In the genomic region with DNA sequence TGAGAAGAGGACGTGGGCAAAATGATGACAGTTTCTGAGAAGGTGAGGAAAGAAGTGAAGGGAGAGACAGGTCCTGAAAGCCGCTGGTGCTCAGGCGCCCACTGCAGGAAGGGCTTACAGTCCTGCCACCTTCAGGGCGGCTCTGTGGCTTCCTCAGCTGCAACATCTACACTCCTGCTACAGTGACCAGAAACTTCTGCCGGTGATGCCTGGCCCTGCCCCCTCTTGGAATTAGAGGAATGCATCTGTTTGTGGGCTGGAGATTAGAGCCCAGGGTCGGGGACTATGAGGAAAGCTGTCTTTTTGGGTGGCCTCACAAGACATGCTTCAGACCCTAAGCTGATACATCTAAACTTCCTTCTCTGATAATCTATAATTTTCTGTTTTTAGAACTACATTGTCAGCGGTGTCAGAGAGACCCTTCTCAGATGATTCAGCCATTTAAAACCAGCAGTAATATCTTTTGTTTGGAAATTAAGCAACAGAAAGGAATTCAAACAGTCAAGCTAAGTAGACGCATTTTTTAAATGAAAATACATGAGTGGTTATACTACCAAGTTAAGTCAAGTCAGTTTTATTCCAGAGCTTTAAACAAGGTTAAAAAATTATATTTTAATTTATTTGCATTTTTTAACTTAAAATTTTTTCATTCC, we compare ENCODE assay signal across 10 cellular contexts. TPM values are rescaled to one million over a fixed set of nuclear protein-coding genes. Genes with fewer than 3 reads are reported as not detected.
DNase-seq lines count a peak whose midpoint lies in the region; ATAC-seq, FAIRE-seq and TF ChIP-seq lines count a peak whose summit lies in the region.
"Had no signal": no experiment of that assay in that cellular context is flagged by ENCODE, and none has a peak within 500 bp of the region (broad histone marks: within the 10 kb centered on the region; RNA-seq: fewer than 3 reads in every experiment).

No MANE protein-coding gene starts in this region.

- H3K27me3 ChIP-seq in GM23248 (replicated peaks; ENCODE audit: insufficient read depth), result no peaks in the 10 kb centered on the region
- H3K27me3 ChIP-seq in NT2/D1 (ENCODE audit: insufficient read depth, insufficient read length), result no peaks in the 10 kb centered on the region
- H3K27me3 ChIP-seq in fibroblast of lung (ENCODE audit: control insufficient read depth, insufficient read depth, low read length), result no peaks in the 10 kb centered on the region
- H3K27me3 ChIP-seq in pancreas, result no peaks in the 10 kb centered on the region

- in situ Hi-C loops in GM23248 (cut with MboI), result no loop called here

- FAIRE-seq in pancreas (lab: Jason Lieb, UNC), result peak; percentile 9

- H4K20me1 ChIP-seq in GM23248 (ENCODE audit: insufficient read depth) (no peaks in the 10 kb centered on the region), fibroblast of lung (ENCODE audit: control insufficient read depth, extremely low read depth, insufficient read depth, low read length) (no peaks in the 10 kb centered on the region)

- H3K4me3 ChIP-seq in GM23248 (peak overlapping the region; percentile 41), NT2/D1 (ENCODE audit: insufficient read length, low read depth) (no peak overlapping the region), fibroblast of lung (replicated peaks in 1 of 4; ENCODE audit: control extremely low read depth in 1 of 4, insufficient read depth in 1 of 4, low read depth in 3 of 4, low read length in 4 of 4) (peak overlapping the region in 1 of 4 experiments; percentile 10), pancreas (no peak overlapping the region)

- peak overlapping the region; percentile 60 for H2AFZ ChIP-seq in GM23248
- no peak overlapping the region for H2AFZ ChIP-seq in fibroblast of lung (ENCODE audit: low read length)

- H3K4me2 ChIP-seq in GM23248 (ENCODE audit: unreplicated experiment) (peak overlapping the region; percentile 61), fibroblast of lung (ENCODE audit: extremely low read depth, insufficient read depth, low read length) (peak overlapping the region; percentile 67)

- 43 to 45% methylated on average over 8 of the region's 8 CpGs for WGBS in GM23248 (ENCODE audit: low coverage in 1 of 2, low lambda C conversion rate in 2 of 2, missing lambda C conversion rate in 2 of 2), 2 experiments
- 42 to 43% methylated on average over 8 of the region's 8 CpGs for WGBS in pancreas, 2 donors

- H3K4me1 ChIP-seq in GM23248 (ENCODE audit: insufficient read depth), result peaks cover 44% of the 10 kb centered on the region
- no peaks in the 10 kb centered on the region for H3K4me1 ChIP-seq in NT2/D1 (ENCODE audit: insufficient read depth, insufficient read length)
- peaks cover 26% of the 10 kb centered on the region for H3K4me1 ChIP-seq in fibroblast of lung (ENCODE audit: control insufficient read depth, extremely low read depth, insufficient read depth, low read length)
- H3K4me1 ChIP-seq in pancreas, result no peaks in the 10 kb centered on the region

- no peaks in the 10 kb centered on the region for H3K36me3 ChIP-seq in GM23248 (ENCODE audit: low read depth)
- H3K36me3 ChIP-seq in NT2/D1 (ENCODE audit: insufficient read depth, insufficient read length, low read length), result no peaks in the 10 kb centered on the region
- H3K36me3 ChIP-seq in fibroblast of lung (ENCODE audit: control insufficient read depth, insufficient read depth, low read length), result no peaks in the 10 kb centered on the region
- H3K36me3 ChIP-seq in pancreas, result no peaks in the 10 kb centered on the region

- DNase-seq in GM23248 (peak; percentile 65), NT2/D1 (ENCODE audit: low read depth, low spot score) (peak; percentile 68), fibroblast of lung (ENCODE audit: low read depth in 2 of 2) (peak; percentile 74 to 79), pancreas (peak in 1 of 6 donors; percentile 15), NCI-H2081 (lab: John Stamatoyannopoulos, UW) (no peak)
- DNase-seq in stimulated activated CD4-positive, alpha-beta T cell treated with anti-CD3 and anti-CD28 coated beads, Interleukin-2, amount 100 ng/mL, for 48 hours, result no peak
- DNase-seq: naive B cell had no signal

- peaks cover 30% of the 10 kb centered on the region for H3F3A ChIP-seq in GM23248 (ENCODE audit: insufficient read depth)

- no peaks in the 10 kb centered on the region for H3K9me2 ChIP-seq in GM23248 (ENCODE audit: insufficient read depth)

- H3K9ac ChIP-seq in GM23248 (0 out of 2 replicates have a peak overlapping the region, but pooled peaks have one; percentile 19), NT2/D1 (ENCODE audit: insufficient read length, low read depth) (no peak overlapping the region), fibroblast of lung (ENCODE audit: insufficient read depth, low read length) (no peak overlapping the region)

- TF ChIP-seq CTCF in fibroblast of lung (conservative IDR thresholded peaks at IDR 0.05 in 1 of 2, IDR thresholded peaks at IDR 0.05 in 1 of 2; ENCODE audit: low read depth in 1 of 2, low read length in 2 of 2), result peak in 1 of 2 donors; percentile 33
- TF ChIP-seq CTCF in pancreas (IDR thresholded peaks at IDR 0.05), result no peak

- intact Hi-C loops in pancreas (cut with DNase I), result no loop called here

- H3K27ac ChIP-seq in GM23248 (peak overlapping the region; percentile 53), fibroblast of lung (ENCODE audit: insufficient read depth, low read length) (peak overlapping the region; percentile 80), pancreas (no peak overlapping the region)
- H3K27ac ChIP-seq: epithelial cell of prostate had no signal

- H3K79me2 ChIP-seq in GM23248 (ENCODE audit: insufficient read depth) (no peaks in the 10 kb centered on the region), fibroblast of lung (ENCODE audit: control insufficient read depth, insufficient read depth, low read length) (no peaks in the 10 kb centered on the region)

- no peaks in the 10 kb centered on the region for H3K9me3 ChIP-seq in GM23248 (ENCODE audit: low read depth)
- H3K9me3 ChIP-seq in NT2/D1 (ENCODE audit: insufficient read depth, low read length), result no peaks in the 10 kb centered on the region
- no peaks in the 10 kb centered on the region for H3K9me3 ChIP-seq in fibroblast of lung (ENCODE audit: control insufficient read depth, insufficient read depth, low read depth, low read length)
- H3K9me3 ChIP-seq in pancreas, result no peaks in the 10 kb centered on the region

- ATAC-seq in pancreas (peak in 2 of 4 donors; percentile 30 to 43), HG03520 (IDR thresholded peaks at IDR 0.05; ENCODE audit: unreplicated experiment) (no peak)
- no peak for ATAC-seq in activated CD4-positive, CD25-positive, alpha-beta regulatory T cell treated with anti-CD3 and anti-CD28 coated beads, Interleukin-2, amount 50 U/mL, for 24 hours

RNA-seq across cellular contexts. Expression of a gene that starts 30.4 kb away (rescaled TPM):
- 0.13 and 0.22 TPM in 2 replicates for total RNA-seq in GM23248 (2014; rRNA removed; shearing (Covaris generic))
- 0.59 and 1.1 TPM in 2 replicates for polyA plus RNA-seq in GM23248 (2016; fragmentation: Nextera tagmentation; extraction: Ambion mirVana)
- 13.1 and 21.6 TPM in 2 replicates for total RNA-seq in fibroblast of lung
- polyA plus RNA-seq in fibroblast of lung, result 6.3 and 16.3 TPM in 2 replicates
- polyA plus RNA-seq in fibroblast of lung (2012), result 5.0 and 10.1 TPM in 2 replicates
- polyA minus RNA-seq in fibroblast of lung (ENCODE audit: low replicate concordance), result 6.0 and 30.7 TPM in 2 replicates
- total RNA-seq in pancreas, result under 1 TPM; 0.16 to 0.88 (median 0.49) TPM
- under 1 TPM; 0.52 to 0.65 TPM for polyA plus RNA-seq in pancreas

Comparison
In these comparisons a context has a peak if more than half of its experiments do, and no peak if none do; other contexts are left out.
1. DNase-seq: peak in GM23248 (single experiment), NT2/D1 (single experiment) and fibroblast of lung (2 of 2); none in stimulated activated CD4-positive, alpha-beta T cell treated with anti-CD3 and anti-CD28 coated beads, Interleukin-2, amount 100 ng/mL, for 48 hours (0 of 2) and NCI-H2081 (0 of 2).
2. H3K27ac ChIP-seq: peak in GM23248 (single experiment) and fibroblast of lung (single experiment); none in pancreas (0 of 4).